Comparison of ENCODE assay signal across 16 cellular contexts in genomic region chr19:49109569-49110233, GRCh38. TPM values are rescaled to one million over a fixed set of nuclear protein-coding genes. Genes with fewer than 3 reads are reported as not detected.
DNase-seq lines count a peak whose midpoint lies in the region; ATAC-seq and TF ChIP-seq lines count a peak whose summit lies in the region.
"Had no signal": no experiment of that assay in that cellular context is flagged by ENCODE, and none has a peak within 500 bp of the region (broad histone marks: within the 10 kb centered on the region; RNA-seq: fewer than 3 reads in every experiment).

No MANE protein-coding gene starts in this region.

- DNase-seq in endodermal cell (no peak), upper lobe of right lung (no peak)
- DNase-seq: activated naive CD4-positive, alpha-beta T cell treated with anti-CD3 and anti-CD28 coated beads, Interleukin-2, amount 10 ng/mL, durations not matched to agents 7 days and 5 days; Calu3; GDM1; H9; NCI-H187; NCI-H446 treated with DMSO at 0.1 percent for 48 hours; SHP77 treated with DMSO at 0.1 percent for 48 hours; spleen; stimulated activated naive CD4-positive, alpha-beta T cell treated with Interleukin-2 at 50 U/mL for 16 hours had no signal

- H3K27me3 Mint-ChIP-seq in endodermal cell (ENCODE audit: insufficient read depth), result peaks cover 1% of the 10 kb centered on the region
- H3K27me3 Mint-ChIP-seq: activated naive CD4-positive, alpha-beta T cell treated with anti-CD3 and anti-CD28 coated beads, Interleukin-2, amount 10 ng/mL, durations not matched to agents 7 days and 5 days had no signal

- no peaks in the 10 kb centered on the region for H3K27me3 ChIP-seq in endodermal cell (ENCODE audit: control insufficient read depth, insufficient read depth, low read length, poor library complexity, severe bottlenecking)
- no peaks in the 10 kb centered on the region for H3K27me3 ChIP-seq in upper lobe of right lung
- H3K27me3 ChIP-seq: spleen had no signal

- no peaks in the 10 kb centered on the region for H3K4me1 ChIP-seq in endodermal cell (ENCODE audit: control insufficient read depth, insufficient read depth, low read length)
- H3K4me1 ChIP-seq in upper lobe of right lung, result peaks cover 9% of the 10 kb centered on the region

- 96% methylated on average over 5 to 8 of the region's 8 CpGs for WGBS in endodermal cell (ENCODE audit: insufficient coverage in 1 of 2, insufficient read length in 1 of 2), 2 experiments

- peaks cover 51% of the 10 kb centered on the region for H3K36me3 ChIP-seq in endodermal cell (ENCODE audit: control insufficient read depth, insufficient read depth, low read length)
- peaks cover 46% of the 10 kb centered on the region for H3K36me3 ChIP-seq in upper lobe of right lung

- no peak for ATAC-seq in upper lobe of right lung
- no peak for ATAC-seq in GM18868 (IDR thresholded peaks at IDR 0.05; ENCODE audit: unreplicated experiment)

- no peaks in the 10 kb centered on the region for H3K9me3 ChIP-seq in endodermal cell (ENCODE audit: control insufficient read depth, low read length)
- no peaks in the 10 kb centered on the region for H3K9me3 ChIP-seq in upper lobe of right lung
- H3K9me3 ChIP-seq: spleen had no signal

- peaks cover 7% of the 10 kb centered on the region for H3K4me1 Mint-ChIP-seq in endodermal cell

- H3K36me3 Mint-ChIP-seq in endodermal cell (ENCODE audit: low read depth), result peaks cover 39% of the 10 kb centered on the region

- TF ChIP-seq CTCF in endodermal cell (conservative IDR thresholded peaks at IDR 0.05) (no peak), upper lobe of right lung (IDR thresholded peaks at IDR 0.05) (no peak)

- H3K27ac ChIP-seq in endodermal cell (ENCODE audit: low read depth, low read length) (no peak overlapping the region), upper lobe of right lung (no peak overlapping the region)
- H3K27ac ChIP-seq: parathyroid adenoma, spleen had no signal

- H3K4me3 Mint-ChIP-seq in endodermal cell, result no peak overlapping the region
- H3K4me3 Mint-ChIP-seq: activated naive CD4-positive, alpha-beta T cell treated with anti-CD3 and anti-CD28 coated beads, Interleukin-2, amount 10 ng/mL, durations not matched to agents 7 days and 5 days; H9 had no signal

- peak; percentile 6 for TF ChIP-seq POLR2A in GM19193 (IDR thresholded peaks at IDR 0.05; ENCODE audit: extremely low read depth, insufficient read depth, insufficient read length)

- no peak overlapping the region for H3K9ac ChIP-seq in endodermal cell (ENCODE audit: extremely low read depth, low read length, poor library complexity, severe bottlenecking)
- H3K9ac ChIP-seq: parathyroid adenoma had no signal

- peak overlapping the region; percentile 45 for H3K27ac Mint-ChIP-seq in endodermal cell
- H3K27ac Mint-ChIP-seq: activated naive CD4-positive, alpha-beta T cell treated with anti-CD3 and anti-CD28 coated beads, Interleukin-2, amount 10 ng/mL, durations not matched to agents 7 days and 5 days had no signal

- H3K9me3 Mint-ChIP-seq in endodermal cell, result no peaks in the 10 kb centered on the region
- H3K9me3 Mint-ChIP-seq: activated naive CD4-positive, alpha-beta T cell treated with anti-CD3 and anti-CD28 coated beads, Interleukin-2, amount 10 ng/mL, durations not matched to agents 7 days and 5 days had no signal

- intact Hi-C loops in upper lobe of right lung (cut with DNase I), result no loop called here

- H3K4me3 ChIP-seq in endodermal cell (ENCODE audit: low read length) (no peak overlapping the region), upper lobe of right lung (no peak overlapping the region)
- H3K4me3 ChIP-seq: spleen had no signal

RNA-seq across cellular contexts. Expression of gene LIN7B, which starts 4.5 kb away (rescaled TPM):
- total RNA-seq in endodermal cell (10 to 100 TPM in 1 of 2 donors, 1 to 10 TPM in 1; 9.5 to 14.9 TPM), upper lobe of right lung (12.2 TPM)
- 7.9 TPM for polyA plus RNA-seq in endodermal cell (2013, experiment 1 of 2)
- polyA plus RNA-seq in endodermal cell (2013, experiment 2 of 2), result 8.4 TPM

RNA-seq across cellular contexts. Expression of gene C19orf73, which starts 9.2 kb away (rescaled TPM):
- total RNA-seq in endodermal cell (1 to 10 TPM; 1.9 to 2.5 TPM), upper lobe of right lung (1.5 TPM)
- 2.2 TPM for polyA plus RNA-seq in endodermal cell (2013, experiment 1 of 2)
- 1.9 TPM for polyA plus RNA-seq in endodermal cell (2013, experiment 2 of 2)
- total RNA-seq: urinary bladder had no signal

RNA-seq across cellular contexts. Expression of gene PPFIA3, which starts 9.6 kb away (rescaled TPM):
- total RNA-seq in endodermal cell, result 10 to 100 TPM in 1 of 2 donors, 1 to 10 TPM in 1; 7.4 to 16.5 TPM
- 21.1 TPM for polyA plus RNA-seq in endodermal cell (2013, experiment 1 of 2)
- polyA plus RNA-seq in endodermal cell (2013, experiment 2 of 2), result 20.8 TPM
- total RNA-seq in upper lobe of right lung, result 10.7 TPM

RNA-seq across cellular contexts. Expression of gene SNRNP70, which starts 24.4 kb away (rescaled TPM):
- 100 to 1,000 TPM; 284 to 292 TPM for total RNA-seq in endodermal cell
- polyA plus RNA-seq in endodermal cell (2013, experiment 1 of 2), result 287 TPM
- polyA plus RNA-seq in endodermal cell (2013, experiment 2 of 2), result 262 TPM
- total RNA-seq in upper lobe of right lung, result 179 TPM

RNA-seq across cellular contexts. Expression of gene KCNA7, which starts 37.2 kb away (rescaled TPM):
- total RNA-seq in endodermal cell (under 1 TPM in 1 of 2 donors, not detected in 1; 0.07 TPM), upper lobe of right lung (not detected)
- polyA plus RNA-seq in endodermal cell (2013, experiment 1 of 2), result not detected
- not detected for polyA plus RNA-seq in endodermal cell (2013, experiment 2 of 2)
- total RNA-seq: Calu3, M059J, spleen, urinary bladder had no signal
- polyA plus RNA-seq: urinary bladder had no signal
